ENCODE assay signal across 15 cellular contexts in genomic region chr9:91680998-91681397, GRCh38.
DNase-seq lines count a peak whose midpoint lies in the region; ATAC-seq and TF ChIP-seq lines count a peak whose summit lies in the region.
"Had no signal": no experiment of that assay in that cellular context is flagged by ENCODE, and none has a peak within 500 bp of the region (broad histone marks: within the 10 kb centered on the region; RNA-seq: fewer than 3 reads in every experiment).

No MANE protein-coding gene starts in this region.

- no peaks in the 10 kb centered on the region for H3K27me3 ChIP-seq in SK-N-SH (ENCODE audit: insufficient read depth)
- no peaks in the 10 kb centered on the region for H3K27me3 ChIP-seq in MM.1S (replicated peaks; ENCODE audit: insufficient read depth, low read length)

- peak overlapping the region; percentile 90 for H3K27ac Mint-ChIP-seq in dendritic cell treated with granulocyte-macrophage colony-stimulating factor and Interleukin-4, amounts not matched to agents 40 ng/mL and 50 ng/mL, for 4 days
- peak overlapping the region; percentile 62 for H3K27ac Mint-ChIP-seq in stimulated activated memory B cell treated with anti-CD40 and anti-IgM and Interleukin-4, amounts not matched to agents 10 μg/mL and 1 μg/mL and 100 μg/mL, for 72 hours
- H3K27ac Mint-ChIP-seq: CD4-positive, alpha-beta T cell; H9; IgD-negative memory B cell had no signal

- H3K4me1 ChIP-seq in SK-N-SH (ENCODE audit: control insufficient read depth in 1 of 2, insufficient read depth in 2 of 2, low read depth in 1 of 2, low read length in 1 of 2) (peaks cover 0 to 2% of the 10 kb centered on the region in 2 experiments; a peak in 1 of 4 replicates), MM.1S (ENCODE audit: low read length) (no peaks in the 10 kb centered on the region)

- POLR2A ChIA-PET in SK-N-SH (lab: Yijun Ruan, JAX) = no interaction called here

- H3K79me2 ChIP-seq in SK-N-SH (ENCODE audit: insufficient read depth) (no peaks in the 10 kb centered on the region), MM.1S (ENCODE audit: low read length) (no peaks in the 10 kb centered on the region)

- H2AFZ ChIP-seq in SK-N-SH (ENCODE audit: low read depth) = 0 out of 2 replicates have a peak overlapping the region, but pooled peaks have one; percentile 7
- peak overlapping the region; percentile 83 for H2AFZ ChIP-seq in MM.1S (ENCODE audit: low read length)

- H3K4me3 ChIP-seq in SK-N-SH (ENCODE audit: low read depth in 2 of 2, low read length in 1 of 2) = no peak overlapping the region
- H3K4me3 ChIP-seq in MM.1S (ENCODE audit: low read length) = no peak overlapping the region
- H3K4me3 ChIP-seq: GM12878 had no signal

- no peaks in the 10 kb centered on the region for H4K20me1 ChIP-seq in SK-N-SH (ENCODE audit: insufficient read depth)
- no peaks in the 10 kb centered on the region for H4K20me1 ChIP-seq in MM.1S (ENCODE audit: insufficient read depth, low read length)

- no peak for TF ChIP-seq CTCF in SK-N-SH (IDR thresholded peaks at IDR 0.05)
- TF ChIP-seq CTCF in MM.1S (IDR thresholded peaks at IDR 0.05; ENCODE audit: low read length) = no peak

- CTCF ChIA-PET in SK-N-SH (lab: Yijun Ruan, JAX) = interaction anchor here (0.6 to 2.7 kb wide), 5 partner anchors 9 to 766 kb away, joined by 3 to 24 read pairs (median 4); no protein-coding TSS in a partner anchor

- no peaks in the 10 kb centered on the region for H3K36me3 ChIP-seq in SK-N-SH (replicated peaks in 1 of 2; ENCODE audit: control insufficient read depth in 1 of 2, insufficient read depth in 2 of 2, low read length in 1 of 2)
- H3K36me3 ChIP-seq in MM.1S (replicated peaks; ENCODE audit: insufficient read depth, low read length) = no peaks in the 10 kb centered on the region

- no peak overlapping the region for H3K4me3 Mint-ChIP-seq in dendritic cell treated with granulocyte-macrophage colony-stimulating factor and Interleukin-4, amounts not matched to agents 40 ng/mL and 50 ng/mL, for 4 days
- H3K4me3 Mint-ChIP-seq in stimulated activated memory B cell treated with anti-CD40 and anti-IgM and Interleukin-4, amounts not matched to agents 10 μg/mL and 1 μg/mL and 100 μg/mL, for 72 hours = no peak overlapping the region
- H3K4me3 Mint-ChIP-seq: CD4-positive, alpha-beta T cell had no signal

- no peaks in the 10 kb centered on the region for H3K36me3 Mint-ChIP-seq in dendritic cell treated with granulocyte-macrophage colony-stimulating factor and Interleukin-4, amounts not matched to agents 40 ng/mL and 50 ng/mL, for 4 days (ENCODE audit: low read depth)
- no peaks in the 10 kb centered on the region for H3K36me3 Mint-ChIP-seq in stimulated activated memory B cell treated with anti-CD40 and anti-IgM and Interleukin-4, amounts not matched to agents 10 μg/mL and 1 μg/mL and 100 μg/mL, for 72 hours
- H3K36me3 Mint-ChIP-seq: IgD-negative memory B cell had no signal

- H3F3A ChIP-seq in SK-N-SH (replicated peaks; ENCODE audit: insufficient read depth) (no peaks in the 10 kb centered on the region), MM.1S (ENCODE audit: insufficient read depth, low read length) (no peaks in the 10 kb centered on the region)

- H3K4me2 ChIP-seq in SK-N-SH = no peak overlapping the region
- peak overlapping the region; percentile 82; the same call in 1 of the 2 replicates for H3K4me2 ChIP-seq in MM.1S (ENCODE audit: low read depth, low read length)

- no peak for DNase-seq in SK-N-SH
- DNase-seq in MM.1S = no peak
- DNase-seq in HK-2 (ENCODE audit: unreplicated experiment) = no peak
- no peak for DNase-seq in GM03348 (ENCODE audit: low spot score)
- DNase-seq: DMS 273 treated with DMSO at 0.1 percent for 48 hours, GOT3 had no signal

- WGBS in SK-N-SH (ENCODE audit: low lambda C conversion rate) = 77% methylated on average over 12 of the region's 15 CpGs

- H3K9me3 ChIP-seq in SK-N-SH (no peaks in the 10 kb centered on the region), MM.1S (replicated peaks; ENCODE audit: insufficient read depth, low read length) (no peaks in the 10 kb centered on the region)

- H3K9ac ChIP-seq in SK-N-SH (no peak overlapping the region), MM.1S (ENCODE audit: low read length) (no peak overlapping the region)

- H3K4me1 Mint-ChIP-seq in dendritic cell treated with granulocyte-macrophage colony-stimulating factor and Interleukin-4, amounts not matched to agents 40 ng/mL and 50 ng/mL, for 4 days (ENCODE audit: low read depth) = peaks cover 17% of the 10 kb centered on the region
- peaks cover 9% of the 10 kb centered on the region for H3K4me1 Mint-ChIP-seq in stimulated activated memory B cell treated with anti-CD40 and anti-IgM and Interleukin-4, amounts not matched to agents 10 μg/mL and 1 μg/mL and 100 μg/mL, for 72 hours

- intact Hi-C loops in dendritic cell treated with granulocyte-macrophage colony-stimulating factor and Interleukin-4, amounts not matched to agents 40 ng/mL and 50 ng/mL, for 4 days (cut with micrococcal nuclease) = loop anchor here (1.0 to 10.0 kb wide), 2 partner anchors 246 to 766 kb away; no protein-coding TSS in a partner anchor

- TF ChIP-seq RAD21 in SK-N-SH (IDR thresholded peaks at IDR 0.05; ENCODE audit: low read length) = no peak

- no peak overlapping the region for H3K27ac ChIP-seq in SK-N-SH (ENCODE audit: low read depth in 2 of 2, low read length in 1 of 2)
- H3K27ac ChIP-seq in MM.1S (ENCODE audit: low read length) = no peak overlapping the region
- H3K27ac ChIP-seq: HL-60 had no signal

- TF ChIP-seq EP300 in SK-N-SH (IDR thresholded peaks at IDR 0.05; ENCODE audit: borderline replicate concordance in 1 of 2, low read depth in 1 of 2, low read length in 1 of 2) = no peak

- no peak for ATAC-seq in SK-N-SH treated with all-trans-retinoic acid at 6 μM for 48 hours
- ATAC-seq in stimulated activated memory B cell treated with anti-CD40 and anti-IgM and Interleukin-4, amounts not matched to agents 10 μg/mL and 1 μg/mL and 100 μg/mL, for 72 hours = no peak
- no peak for ATAC-seq in HG03565 (IDR thresholded peaks at IDR 0.05; ENCODE audit: unreplicated experiment)

- H3K9me2 ChIP-seq in SK-N-SH = no peaks in the 10 kb centered on the region
- H3K9me2 ChIP-seq in MM.1S (replicated peaks; ENCODE audit: insufficient read depth, low read length) = no peaks in the 10 kb centered on the region

- no peaks in the 10 kb centered on the region for H3K9me3 Mint-ChIP-seq in dendritic cell treated with granulocyte-macrophage colony-stimulating factor and Interleukin-4, amounts not matched to agents 40 ng/mL and 50 ng/mL, for 4 days
- no peaks in the 10 kb centered on the region for H3K9me3 Mint-ChIP-seq in stimulated activated memory B cell treated with anti-CD40 and anti-IgM and Interleukin-4, amounts not matched to agents 10 μg/mL and 1 μg/mL and 100 μg/mL, for 72 hours
- H3K9me3 Mint-ChIP-seq: CD4-positive, alpha-beta T cell; H9; IgD-negative memory B cell had no signal

- peaks cover 3% of the 10 kb centered on the region for H3K27me3 Mint-ChIP-seq in dendritic cell treated with granulocyte-macrophage colony-stimulating factor and Interleukin-4, amounts not matched to agents 40 ng/mL and 50 ng/mL, for 4 days
- peaks cover 30% of the 10 kb centered on the region for H3K27me3 Mint-ChIP-seq in stimulated activated memory B cell treated with anti-CD40 and anti-IgM and Interleukin-4, amounts not matched to agents 10 μg/mL and 1 μg/mL and 100 μg/mL, for 72 hours

TF ChIP-seq in SK-N-SH, 30 proteins besides CTCF, POLR2A, EP300 and RAD21 (continues in another document):
- TF ChIP-seq ELF1 (IDR thresholded peaks at IDR 0.05) = no peak
- TF ChIP-seq TAF1 (IDR thresholded peaks at IDR 0.05; ENCODE audit: borderline replicate concordance, low read depth, low read length) = no peak
- no peak for TF ChIP-seq RCOR1 (IDR thresholded peaks at IDR 0.05; ENCODE audit: low read length)
- no peak for TF ChIP-seq MAX (IDR thresholded peaks at IDR 0.05; ENCODE audit: low read depth)
- no peak for TF ChIP-seq PBX3 (IDR thresholded peaks at IDR 0.05)
- no peak for TF ChIP-seq TEAD4 (IDR thresholded peaks at IDR 0.05; ENCODE audit: borderline replicate concordance, insufficient read depth)
- TF ChIP-seq RXRA (IDR thresholded peaks at IDR 0.05; ENCODE audit: borderline replicate concordance, low read depth) = no peak
- TF ChIP-seq GABPA (IDR thresholded peaks at IDR 0.05; ENCODE audit: low read depth) = no peak

TF ChIP-seq in SK-N-SH treated with all-trans-retinoic acid at 6 μM for 48 hours, 23 proteins besides CTCF, POLR2A, EP300 and RAD21:
- no peak for TF ChIP-seq CREB5 (CRISPR knock-in tag; IDR thresholded peaks at IDR 0.05; ENCODE audit: low read depth)
